ENCODE assay signal across 11 cellular contexts in the genomic region with DNA sequence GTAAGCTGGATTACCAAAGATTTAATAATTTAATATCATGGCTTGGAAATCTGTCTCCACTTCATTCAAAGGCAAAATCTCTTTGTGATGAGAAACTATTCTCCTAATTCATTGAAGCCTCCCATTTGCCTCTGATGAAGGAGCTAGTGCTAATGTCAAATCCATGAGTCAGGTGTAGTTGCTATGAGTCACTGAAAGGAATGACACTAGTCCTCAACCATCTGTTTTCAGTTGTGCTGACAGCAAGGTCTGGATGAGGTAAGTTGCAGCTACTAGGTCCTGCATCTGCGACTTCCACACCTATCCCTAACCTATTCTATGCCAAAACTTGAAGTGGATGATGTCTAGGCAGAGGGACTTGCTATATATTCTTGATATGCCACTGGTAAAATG.
DNase-seq lines count a peak whose midpoint lies in the region; ATAC-seq, FAIRE-seq and TF ChIP-seq lines count a peak whose summit lies in the region.
"Had no signal": no experiment of that assay in that cellular context is flagged by ENCODE, and none has a peak within 500 bp of the region (broad histone marks: within the 10 kb centered on the region; RNA-seq: fewer than 3 reads in every experiment).

No MANE protein-coding gene starts in this region.

- no peaks in the 10 kb centered on the region for H3K79me2 ChIP-seq in HepG2 (ENCODE audit: insufficient read depth, low read length)

- 0% methylated on average over 1 of the region's 1 CpG for whole genome bisulfite sequencing in HepG2 (ENCODE audit: low lambda C conversion rate)

- H3K4me3 ChIP-seq in brain microvascular endothelial cell (ENCODE audit: low read depth, low read length) = no peak overlapping the region
- no peak overlapping the region for H3K4me3 ChIP-seq in HepG2 (replicated peaks in 1 of 3; ENCODE audit: insufficient read depth in 1 of 3, low read depth in 2 of 3, low read length in 3 of 3)
- no peak overlapping the region for H3K4me3 ChIP-seq in coronary artery

- H3K4me2 ChIP-seq in HepG2 (ENCODE audit: low read depth, low read length) = no peak overlapping the region

- H4K20me1 ChIP-seq in HepG2 (ENCODE audit: insufficient read depth, low read length) = no peaks in the 10 kb centered on the region

- no peak for TF ChIP-seq EP300 in HepG2 (IDR thresholded peaks at IDR 0.05; ENCODE audit: low read depth in 2 of 2, low read length in 2 of 2)
- no peak for TF ChIP-seq EP300 in HepG2 (CRISPR knock-in tag; IDR thresholded peaks at IDR 0.05; ENCODE audit: borderline replicate concordance)

- POLR2A ChIA-PET in HepG2 (lab: Yijun Ruan, JAX) = no interaction called here

- H3K4me1 ChIP-seq in HepG2 (ENCODE audit: insufficient read depth, low read length) = peaks cover 7% of the 10 kb centered on the region

- ATAC-seq in HepG2 (no peak; the same call in 2 of the 3 replicates), GM19463 (IDR thresholded peaks at IDR 0.05; ENCODE audit: unreplicated experiment) (no peak), GM19023 (IDR thresholded peaks at IDR 0.05; ENCODE audit: unreplicated experiment) (no peak)

- TF ChIP-seq CTCF in brain microvascular endothelial cell (IDR thresholded peaks at IDR 0.05; ENCODE audit: low read depth, low read length, missing control alignments) (no peak), HepG2 (CRISPR knock-in tag; IDR thresholded peaks at IDR 0.05) (no peak), coronary artery (IDR thresholded peaks at IDR 0.05) (no peak)

- no peak overlapping the region for H2AFZ ChIP-seq in HepG2 (ENCODE audit: low read length)

- H3K36me3 ChIP-seq in brain microvascular endothelial cell (replicated peaks) = no peaks in the 10 kb centered on the region
- no peaks in the 10 kb centered on the region for H3K36me3 ChIP-seq in HepG2 (replicated peaks in 1 of 2; ENCODE audit: control insufficient read depth in 1 of 2, insufficient read depth in 2 of 2, low read length in 2 of 2)

- TF ChIP-seq RAD21 in HepG2 (CRISPR knock-in tag; IDR thresholded peaks at IDR 0.05) = no peak

- in situ Hi-C loops in Caki2 (cut with HindIII; ENCODE audit: low pct_unique_long_range_greater_than_20kb, low sequenced_read_pairs) = no loop called here
- in situ Hi-C loops in brain microvascular endothelial cell (cut with HindIII; ENCODE audit: low pct_ligation_motif_present, low sequenced_read_pairs) = no loop called here
- in situ Hi-C loops in HepG2 (cut with HindIII; ENCODE audit: extremely low pct_ligation_motif_present, low pct_unique_long_range_greater_than_20kb) = no loop called here

- BruUV-seq in HepG2 (replicated peaks; lab: Mats Ljungman, UMichigan) = no TSS peak

- intact Hi-C loops in HepG2 (cut with micrococcal nuclease; ENCODE audit: unreplicated experiment) = no loop called here

- no peak for TF ChIP-seq POLR2A in HepG2 (IDR thresholded peaks at IDR 0.05; ENCODE audit: insufficient read depth in 1 of 2, low read depth in 2 of 2, low read length in 2 of 2)

- CTCF ChIA-PET in HepG2 (lab: Yijun Ruan, JAX; ENCODE audit: low intra/inter-chr PET ratio, low total read pairs) = no interaction called here

- H3K27me3 ChIP-seq in brain microvascular endothelial cell (replicated peaks) (no peaks in the 10 kb centered on the region), HepG2 (ENCODE audit: control insufficient read depth in 1 of 2, insufficient read depth in 2 of 2, low read length in 2 of 2) (no peaks in the 10 kb centered on the region)

- no peak for FAIRE-seq in HepG2 (lab: Jason Lieb, UNC)

- no peak overlapping the region for H3K27ac ChIP-seq in brain microvascular endothelial cell
- no peak overlapping the region for H3K27ac ChIP-seq in HepG2 (ENCODE audit: extremely low read length, insufficient read depth, low read length)
- H3K27ac ChIP-seq in coronary artery = no peak overlapping the region

- peak; percentile 49 for DNase-seq in Caki2 (ENCODE audit: low read depth)
- peak; percentile 35 for DNase-seq in LoVo (ENCODE audit: low spot score)
- DNase-seq in brain microvascular endothelial cell = peak; percentile 25
- DNase-seq in HepG2 (ENCODE audit: low spot score) = peak; percentile 20
- DNase-seq in DMS79 treated with DMSO at 0.1 percent for 48 hours (lab: John Stamatoyannopoulos, UW) = no peak
- no peak for DNase-seq in coronary artery (ENCODE audit: low spot score)
- DNase-seq: activated naive CD8-positive, alpha-beta T cell treated with anti-CD3 and anti-CD28 coated beads, Interleukin-2, amount 10 ng/mL, durations not matched to agents 7 days and 5 days; CD4-positive, alpha-beta memory T cell; NCI-H1105 had no signal

- H3K9ac ChIP-seq in HepG2 (ENCODE audit: insufficient read depth, low read depth, low read length) = no peak overlapping the region

- H3K9me3 ChIP-seq in HepG2 (ENCODE audit: low read length) = no peaks in the 10 kb centered on the region

TF ChIP-seq in HepG2, 621 proteins besides CTCF, POLR2A, EP300 and RAD21:
- TF ChIP-seq, protein P1, sequence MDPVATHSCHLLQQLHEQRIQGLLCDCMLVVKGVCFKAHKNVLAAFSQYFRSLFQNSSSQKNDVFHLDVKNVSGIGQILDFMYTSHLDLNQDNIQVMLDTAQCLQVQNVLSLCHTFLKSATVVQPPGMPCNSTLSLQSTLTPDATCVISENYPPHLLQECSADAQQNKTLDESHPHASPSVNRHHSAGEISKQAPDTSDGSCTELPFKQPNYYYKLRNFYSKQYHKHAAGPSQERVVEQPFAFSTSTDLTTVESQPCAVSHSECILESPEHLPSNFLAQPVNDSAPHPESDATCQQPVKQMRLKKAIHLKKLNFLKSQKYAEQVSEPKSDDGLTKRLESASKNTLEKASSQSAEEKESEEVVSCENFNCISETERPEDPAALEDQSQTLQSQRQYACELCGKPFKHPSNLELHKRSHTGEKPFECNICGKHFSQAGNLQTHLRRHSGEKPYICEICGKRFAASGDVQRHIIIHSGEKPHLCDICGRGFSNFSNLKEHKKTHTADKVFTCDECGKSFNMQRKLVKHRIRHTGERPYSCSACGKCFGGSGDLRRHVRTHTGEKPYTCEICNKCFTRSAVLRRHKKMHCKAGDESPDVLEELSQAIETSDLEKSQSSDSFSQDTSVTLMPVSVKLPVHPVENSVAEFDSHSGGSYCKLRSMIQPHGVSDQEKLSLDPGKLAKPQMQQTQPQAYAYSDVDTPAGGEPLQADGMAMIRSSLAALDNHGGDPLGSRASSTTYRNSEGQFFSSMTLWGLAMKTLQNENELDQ (CRISPR knock-in tag; IDR thresholded peaks at IDR 0.05; ENCODE audit: borderline replicate concordance) = no peak
- TF ChIP-seq, protein P2, sequence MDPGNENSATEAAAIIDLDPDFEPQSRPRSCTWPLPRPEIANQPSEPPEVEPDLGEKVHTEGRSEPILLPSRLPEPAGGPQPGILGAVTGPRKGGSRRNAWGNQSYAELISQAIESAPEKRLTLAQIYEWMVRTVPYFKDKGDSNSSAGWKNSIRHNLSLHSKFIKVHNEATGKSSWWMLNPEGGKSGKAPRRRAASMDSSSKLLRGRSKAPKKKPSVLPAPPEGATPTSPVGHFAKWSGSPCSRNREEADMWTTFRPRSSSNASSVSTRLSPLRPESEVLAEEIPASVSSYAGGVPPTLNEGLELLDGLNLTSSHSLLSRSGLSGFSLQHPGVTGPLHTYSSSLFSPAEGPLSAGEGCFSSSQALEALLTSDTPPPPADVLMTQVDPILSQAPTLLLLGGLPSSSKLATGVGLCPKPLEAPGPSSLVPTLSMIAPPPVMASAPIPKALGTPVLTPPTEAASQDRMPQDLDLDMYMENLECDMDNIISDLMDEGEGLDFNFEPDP (CRISPR knock-in tag; conservative IDR thresholded peaks at IDR 0.05) = no peak
- no peak for TF ChIP-seq ELF4 (CRISPR knock-in tag; IDR thresholded peaks at IDR 0.05; ENCODE audit: borderline replicate concordance)
- 0 out of 2 replicates have a peak, but pooled peaks have one; percentile 24 for TF ChIP-seq CREB1 (IDR thresholded peaks at IDR 0.05)
- no peak for TF ChIP-seq CREB1 (CRISPR knock-in tag; IDR thresholded peaks at IDR 0.05)
- TF ChIP-seq, protein P3, sequence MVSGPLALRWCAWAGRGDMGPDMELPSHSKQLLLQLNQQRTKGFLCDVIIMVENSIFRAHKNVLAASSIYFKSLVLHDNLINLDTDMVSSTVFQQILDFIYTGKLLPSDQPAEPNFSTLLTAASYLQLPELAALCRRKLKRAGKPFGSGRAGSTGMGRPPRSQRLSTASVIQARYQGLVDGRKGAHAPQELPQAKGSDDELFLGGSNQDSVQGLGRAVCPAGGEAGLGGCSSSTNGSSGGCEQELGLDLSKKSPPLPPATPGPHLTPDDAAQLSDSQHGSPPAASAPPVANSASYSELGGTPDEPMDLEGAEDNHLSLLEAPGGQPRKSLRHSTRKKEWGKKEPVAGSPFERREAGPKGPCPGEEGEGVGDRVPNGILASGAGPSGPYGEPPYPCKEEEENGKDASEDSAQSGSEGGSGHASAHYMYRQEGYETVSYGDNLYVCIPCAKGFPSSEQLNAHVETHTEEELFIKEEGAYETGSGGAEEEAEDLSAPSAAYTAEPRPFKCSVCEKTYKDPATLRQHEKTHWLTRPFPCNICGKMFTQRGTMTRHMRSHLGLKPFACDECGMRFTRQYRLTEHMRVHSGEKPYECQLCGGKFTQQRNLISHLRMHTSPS (CRISPR knock-in tag; IDR thresholded peaks at IDR 0.05; ENCODE audit: low read depth) = no peak
- 0 out of 2 replicates have a peak, but pooled peaks have one; percentile 19 for TF ChIP-seq MAFF (IDR thresholded peaks at IDR 0.05; ENCODE audit: low read depth, low read length)
- TF ChIP-seq KAT8 (CRISPR knock-in tag; IDR thresholded peaks at IDR 0.05) = no peak
- no peak for TF ChIP-seq PAWR (CRISPR knock-in tag; IDR thresholded peaks at IDR 0.05; ENCODE audit: borderline replicate concordance)
- TF ChIP-seq, protein P4, sequence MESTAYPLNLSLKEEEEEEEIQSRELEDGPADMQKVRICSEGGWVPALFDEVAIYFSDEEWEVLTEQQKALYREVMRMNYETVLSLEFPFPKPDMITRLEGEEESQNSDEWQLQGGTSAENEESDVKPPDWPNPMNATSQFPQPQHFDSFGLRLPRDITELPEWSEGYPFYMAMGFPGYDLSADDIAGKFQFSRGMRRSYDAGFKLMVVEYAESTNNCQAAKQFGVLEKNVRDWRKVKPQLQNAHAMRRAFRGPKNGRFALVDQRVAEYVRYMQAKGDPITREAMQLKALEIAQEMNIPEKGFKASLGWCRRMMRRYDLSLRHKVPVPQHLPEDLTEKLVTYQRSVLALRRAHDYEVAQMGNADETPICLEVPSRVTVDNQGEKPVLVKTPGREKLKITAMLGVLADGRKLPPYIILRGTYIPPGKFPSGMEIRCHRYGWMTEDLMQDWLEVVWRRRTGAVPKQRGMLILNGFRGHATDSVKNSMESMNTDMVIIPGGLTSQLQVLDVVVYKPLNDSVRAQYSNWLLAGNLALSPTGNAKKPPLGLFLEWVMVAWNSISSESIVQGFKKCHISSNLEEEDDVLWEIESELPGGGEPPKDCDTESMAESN (CRISPR knock-in tag; conservative IDR thresholded peaks at IDR 0.05) = no peak
- TF ChIP-seq FOSL2 (CRISPR knock-in tag; IDR thresholded peaks at IDR 0.05) = peak; percentile 47
- no peak for TF ChIP-seq AGO1 (IDR thresholded peaks at IDR 0.05; ENCODE audit: low read depth, low read length, poor library complexity, severe bottlenecking)
- no peak for TF ChIP-seq MTF2 (CRISPR knock-in tag; IDR thresholded peaks at IDR 0.05; ENCODE audit: borderline replicate concordance)

Comparison
In these comparisons a context has a peak if more than half of its experiments do, and no peak if none do; other contexts are left out.
1. DNase-seq: peak in Caki2 (single experiment), LoVo (single experiment), brain microvascular endothelial cell (single experiment) and HepG2 (single experiment); none in DMS79 treated with DMSO at 0.1 percent for 48 hours (single experiment) and coronary artery (single experiment).